ENCODE assay signal across 9 cellular contexts in the genomic region with DNA sequence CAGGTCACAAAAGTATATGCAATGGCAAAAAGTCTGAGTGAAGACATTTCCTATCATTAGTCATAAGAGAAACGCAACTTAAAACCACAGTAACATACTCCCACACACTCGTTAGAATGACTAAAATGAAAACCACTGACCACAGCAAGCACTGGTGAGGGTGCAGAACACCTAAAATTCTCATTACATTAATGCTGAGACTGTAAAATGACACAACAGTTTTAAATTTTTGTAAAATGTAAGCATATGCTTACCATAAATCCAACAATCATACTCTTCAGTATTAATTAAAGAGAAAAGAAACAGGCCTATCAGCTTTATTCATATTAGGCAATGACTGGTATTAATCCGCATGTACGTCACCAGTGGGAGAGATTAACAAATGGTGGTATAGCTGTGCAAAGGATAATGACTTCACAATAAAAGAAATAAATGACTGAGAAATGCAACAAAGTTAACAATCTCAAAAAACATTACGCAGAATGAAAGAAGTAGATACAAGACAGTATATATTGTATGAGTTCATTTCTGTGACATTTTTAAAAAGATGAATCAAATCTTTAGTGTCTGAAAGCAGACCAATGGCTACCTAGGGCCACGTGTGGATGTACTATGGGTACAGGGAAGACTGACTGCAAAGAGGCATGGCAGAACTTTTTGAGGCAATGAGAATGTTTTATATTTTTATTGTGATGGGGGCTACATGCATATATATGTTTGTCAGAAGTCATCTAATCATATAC.
DNase-seq lines count a peak whose midpoint lies in the region; ATAC-seq and TF ChIP-seq lines count a peak whose summit lies in the region.
"Had no signal": no experiment of that assay in that cellular context is flagged by ENCODE, and none has a peak within 500 bp of the region (broad histone marks: within the 10 kb centered on the region; RNA-seq: fewer than 3 reads in every experiment).

No MANE protein-coding gene starts in this region.

- ATAC-seq in GM21576 (IDR thresholded peaks at IDR 0.05; ENCODE audit: unreplicated experiment), result peak; percentile 97
- ATAC-seq in activated naive CD4-positive, alpha-beta T cell treated with anti-CD3 and anti-CD28 coated beads, Interleukin-2, amount 50 U/mL, for 72 hours, result peak; percentile 87 to 91
- ATAC-seq in heart right ventricle, result no peak

- H3K36me3 ChIP-seq in suprapubic skin (no peaks in the 10 kb centered on the region), heart right ventricle (peaks cover 0 to 8% (median 0%) of the 10 kb centered on the region in 9 donors)
- H3K36me3 ChIP-seq: pancreas had no signal

- H3K4me2 ChIP-seq in H9 (ENCODE audit: insufficient read depth, insufficient read length, low read length), result no peak overlapping the region

- no peaks in the 10 kb centered on the region for H3K79me2 ChIP-seq in H9 (ENCODE audit: insufficient read depth, low read length)

- H4K8ac ChIP-seq in H9 (replicated peaks; ENCODE audit: insufficient read length, low read depth, low read length), result no peak overlapping the region

- peak overlapping the region; percentile 11 to 16 for H3K27ac Mint-ChIP-seq in activated naive CD4-positive, alpha-beta T cell treated with anti-CD3 and anti-CD28 coated beads, Interleukin-2, amount 50 U/mL, for 72 hours
- no peak overlapping the region for H3K27ac Mint-ChIP-seq in H9

- H2BK20ac ChIP-seq in H9 (ENCODE audit: low read depth, low read length, poor library complexity, severe bottlenecking), result no peak overlapping the region

- no peak overlapping the region for H4K5ac ChIP-seq in H9 (ENCODE audit: insufficient read length, low read depth, low read length)

- DNase-seq in GM12865 (ENCODE audit: low read depth), result peak; percentile 86
- DNase-seq in HT1080 (ENCODE audit: low read depth), result peak; percentile 89
- DNase-seq in activated naive CD4-positive, alpha-beta T cell treated with anti-CD3 and anti-CD28 coated beads, Interleukin-2, amount 50 U/mL, for 72 hours (ENCODE audit: low spot score in 2 of 2), result peak in 1 of 2 donors; percentile 21
- peak; percentile 91 for DNase-seq in renal cortical epithelial cell (ENCODE audit: low read depth)
- no peak for DNase-seq in suprapubic skin (ENCODE audit: low spot score in 2 of 2)
- no peak for DNase-seq in H9
- no peak for DNase-seq in heart right ventricle
- DNase-seq: pancreas had no signal

- TF ChIP-seq EP300 in suprapubic skin (IDR thresholded peaks at IDR 0.05), result no peak

- no peak for TF ChIP-seq CTCF in GM12865 (IDR thresholded peaks at IDR 0.05; ENCODE audit: insufficient read depth, low read depth, low read length, missing control alignments)
- no peak for TF ChIP-seq CTCF in suprapubic skin (IDR thresholded peaks at IDR 0.05)
- no peak for TF ChIP-seq CTCF in H9 (conservative IDR thresholded peaks at IDR 0.05)
- no peak for TF ChIP-seq CTCF in heart right ventricle (IDR thresholded peaks at IDR 0.05)

- H3K4me1 ChIP-seq in suprapubic skin (no peaks in the 10 kb centered on the region), H9 (ENCODE audit: insufficient read depth, low read length) (no peaks in the 10 kb centered on the region), heart right ventricle (peaks cover 0 to 27% (median 0%) of the 10 kb centered on the region in 9 donors)
- H3K4me1 ChIP-seq: pancreas had no signal

- H3K27ac ChIP-seq in suprapubic skin (no peak overlapping the region), H9 (ENCODE audit: insufficient read length, low read depth, low read length) (no peak overlapping the region), heart right ventricle (peak overlapping the region in 1 of 10 donors; percentile 40)
- H3K27ac ChIP-seq: pancreas had no signal

- TF ChIP-seq POLR2A in suprapubic skin (IDR thresholded peaks at IDR 0.05), result no peak

- no peak overlapping the region for H2BK5ac ChIP-seq in H9 (ENCODE audit: insufficient read length, low read length)

- no peak overlapping the region for H3T11ph ChIP-seq in H9 (ENCODE audit: low read length)

- H2AK5ac ChIP-seq in H9 (ENCODE audit: insufficient read length, low read length), result no peak overlapping the region

- 76% methylated on average over 6 of the region's 6 CpGs for WGBS in suprapubic skin
- WGBS in H9 (ENCODE audit: extremely low coverage, insufficient read length, low lambda C conversion rate), result no CpG with 5 or more reads among the region's 6 CpGs
- WGBS in heart right ventricle, 2 donors, result 90 to 91% methylated on average over 6 of the region's 6 CpGs

- H4K20me1 ChIP-seq in H9 (ENCODE audit: control insufficient read depth, insufficient read depth, insufficient read length), result no peaks in the 10 kb centered on the region

- no peaks in the 10 kb centered on the region for H3K79me1 ChIP-seq in H9 (ENCODE audit: insufficient read depth, low read depth, low read length, poor library complexity, severe bottlenecking)

- H3K14ac ChIP-seq in H9 (ENCODE audit: insufficient read depth, low read length), result no peak overlapping the region

- peaks cover 0 to under 1% of the 10 kb centered on the region in 2 donors for H3K9me3 Mint-ChIP-seq in activated naive CD4-positive, alpha-beta T cell treated with anti-CD3 and anti-CD28 coated beads, Interleukin-2, amount 50 U/mL, for 72 hours
- peaks cover 3 to 4% of the 10 kb centered on the region in 2 experiments; a peak in 2 of 5 replicates for H3K9me3 Mint-ChIP-seq in H9

- H2BK12ac ChIP-seq in H9 (ENCODE audit: insufficient read length, low read depth, low read length), result no peak overlapping the region

- no peak overlapping the region for H2BK15ac ChIP-seq in H9 (ENCODE audit: low read depth, low read length)

- H3K9ac ChIP-seq in H9 (ENCODE audit: extremely low read depth, insufficient read length, low read length), result no peak overlapping the region

- H3K56ac ChIP-seq in H9 (ENCODE audit: insufficient read length, low read depth, low read length), result no peak overlapping the region

- H3K9me3 ChIP-seq in suprapubic skin, result peaks cover under 1% of the 10 kb centered on the region
- no peaks in the 10 kb centered on the region for H3K9me3 ChIP-seq in H9 (ENCODE audit: control insufficient read depth, low read depth, low read length)
- peaks cover 0 to 10% (median 5%) of the 10 kb centered on the region in 11 donors for H3K9me3 ChIP-seq in heart right ventricle
- H3K9me3 ChIP-seq: pancreas had no signal

- no peaks in the 10 kb centered on the region for H3K23me2 ChIP-seq in H9 (ENCODE audit: insufficient read length, low read depth, low read length, poor library complexity, severe bottlenecking)

- no peaks in the 10 kb centered on the region for H3K27me3 Mint-ChIP-seq in H9 (ENCODE audit: low read depth)

- H3K4me3 ChIP-seq in GM12865 (ENCODE audit: low read depth, low read length), result no peak overlapping the region
- no peak overlapping the region for H3K4me3 ChIP-seq in suprapubic skin
- H3K4me3 ChIP-seq in heart right ventricle, result no peak overlapping the region
- H3K4me3 ChIP-seq: pancreas had no signal

- peaks cover 10 to 34% of the 10 kb centered on the region in 2 donors for H3K36me3 Mint-ChIP-seq in activated naive CD4-positive, alpha-beta T cell treated with anti-CD3 and anti-CD28 coated beads, Interleukin-2, amount 50 U/mL, for 72 hours
- peaks cover 3 to 5% (median 4%) of the 10 kb centered on the region in 3 experiments; a peak in 4 of 7 replicates for H3K36me3 Mint-ChIP-seq in H9 (ENCODE audit: insufficient read depth in 1 of 3, low read depth in 3 of 3)

- H2BK120ac ChIP-seq in H9 (ENCODE audit: low read depth, low read length, poor library complexity, severe bottlenecking), result no peak overlapping the region

- H3K4ac ChIP-seq in H9 (ENCODE audit: low read depth, low read length), result no peak overlapping the region

- no peak overlapping the region for H3K18ac ChIP-seq in H9 (ENCODE audit: insufficient read length, low read depth, low read length)

- intact Hi-C loops in heart right ventricle (cut with DNase I), result no loop called here

- H3K4me1 Mint-ChIP-seq in H9, result no peaks in the 10 kb centered on the region

- H3K27me3 ChIP-seq in suprapubic skin (no peaks in the 10 kb centered on the region), H9 (ENCODE audit: insufficient read depth, low read length) (no peaks in the 10 kb centered on the region), heart right ventricle (no peaks in the 10 kb centered on the region)
- H3K27me3 ChIP-seq: pancreas had no signal

- no peak overlapping the region for H3K23ac ChIP-seq in H9 (ENCODE audit: insufficient read length, low read depth, low read length)

- no peak overlapping the region for H4K91ac ChIP-seq in H9 (ENCODE audit: insufficient read length, low read depth, low read length)

- no peak overlapping the region for H3K4me3 Mint-ChIP-seq in H9

- no peak overlapping the region for H2AFZ ChIP-seq in H9 (ENCODE audit: low read length)

Comparison
In these comparisons a context has a peak if more than half of its experiments do, and no peak if none do; other contexts are left out.
1. DNase-seq: peak in GM12865 (single experiment), HT1080 (single experiment) and renal cortical epithelial cell (single experiment); none in suprapubic skin (0 of 2), H9 (single experiment) and heart right ventricle (0 of 2).
2. ATAC-seq: peak in GM21576 (single experiment) and activated naive CD4-positive, alpha-beta T cell treated with anti-CD3 and anti-CD28 coated beads, Interleukin-2, amount 50 U/mL, for 72 hours (2 of 2); none in heart right ventricle (0 of 8).
3. H3K27ac Mint-ChIP-seq: peak in activated naive CD4-positive, alpha-beta T cell treated with anti-CD3 and anti-CD28 coated beads, Interleukin-2, amount 50 U/mL, for 72 hours (2 of 2); none in H9 (0 of 3).